ENCODE assay signal across 8 cellular contexts in genomic region chr3:179768080-179768479, GRCh38.
A peak's percentile ranks its signal among the peaks of the same experiment; 100 is the strongest.
DNase-seq lines count a peak whose midpoint lies in the region; ATAC-seq, FAIRE-seq and TF ChIP-seq lines count a peak whose summit lies in the region.

No MANE protein-coding gene starts in this region.

- DNase-seq in 8988T: peak; percentile 60
- DNase-seq in GM06990 (ENCODE audit: extremely low read depth, insufficient read length): no peak
- peak; percentile 49 for DNase-seq in NCI-H748 (lab: John Stamatoyannopoulos, UW; ENCODE audit: unreplicated experiment)
- DNase-seq in endothelial cell of umbilical vein (ENCODE audit: low read depth, low spot score): peak; percentile 43
- DNase-seq in progenitor cell of endocrine pancreas (ENCODE audit: low spot score, unreplicated experiment): peak; percentile 12
- DNase-seq in stimulated activated CD4-positive, alpha-beta T cell treated with anti-CD3 and anti-CD28 coated beads, Interleukin-4, amount 100 ng/mL, for 1 hour: no peak

- no peaks in the 10 kb centered on the region for H3K79me2 ChIP-seq in endothelial cell of umbilical vein (ENCODE audit: control insufficient read depth, insufficient read depth, low read length)

- H3K4me3 ChIP-seq in GM06990 (replicated peaks; ENCODE audit: low read depth, low read length): no peak overlapping the region
- H3K4me3 ChIP-seq in endothelial cell of umbilical vein (replicated peaks in 1 of 3; ENCODE audit: insufficient read depth in 1 of 3, low read depth in 1 of 3, low read length in 3 of 3): no peak overlapping the region

- peaks cover 16% of the 10 kb centered on the region for H3K4me1 ChIP-seq in endothelial cell of umbilical vein (ENCODE audit: control insufficient read depth, extremely low read depth, insufficient read depth, low read length)

- H2AFZ ChIP-seq in endothelial cell of umbilical vein (ENCODE audit: low read depth, low read length): no peak overlapping the region

- peaks cover 8% of the 10 kb centered on the region for H3K36me3 Mint-ChIP-seq in progenitor cell of endocrine pancreas (ENCODE audit: insufficient read depth)

- H3K9me3 ChIP-seq in endothelial cell of umbilical vein (replicated peaks; ENCODE audit: control insufficient read depth, insufficient read depth, low read length): no peaks in the 10 kb centered on the region

- intact Hi-C loops in endothelial cell of umbilical vein (cut with micrococcal nuclease): loop anchor here (2.0 to 5.0 kb wide), 3 partner anchors 115 to 834 kb away; partner anchors contain the start of genes TTC14 and USP13

- H3K27ac Mint-ChIP-seq in progenitor cell of endocrine pancreas: no peak overlapping the region

- TF ChIP-seq POLR2A in endothelial cell of umbilical vein (IDR thresholded peaks at IDR 0.05; ENCODE audit: low read depth, low read length): no peak

- dilution Hi-C loops in endothelial cell of umbilical vein (cut with MboI; ENCODE audit: extremely low pct_ligation_motif_present, low sequenced_read_pairs): no loop called here

- H3K9me1 ChIP-seq in endothelial cell of umbilical vein (replicated peaks; ENCODE audit: control insufficient read depth, extremely low read depth, insufficient read depth, low read length): no peaks in the 10 kb centered on the region

- H3K4me1 Mint-ChIP-seq in progenitor cell of endocrine pancreas (ENCODE audit: low read depth): peaks cover 3% of the 10 kb centered on the region

- BruUV-seq in endothelial cell of umbilical vein (replicated peaks; lab: Mats Ljungman, UMichigan): no TSS peak

- H4K20me1 ChIP-seq in endothelial cell of umbilical vein (replicated peaks; ENCODE audit: control insufficient read depth, extremely low read depth, insufficient read depth, low read length): no peaks in the 10 kb centered on the region

- H3K27me3 ChIP-seq in GM06990 (replicated peaks; ENCODE audit: control insufficient read depth, insufficient read depth, low read length): no peaks in the 10 kb centered on the region
- H3K27me3 ChIP-seq in endothelial cell of umbilical vein (ENCODE audit: control insufficient read depth in 2 of 2, insufficient read depth in 2 of 2, low read length in 2 of 2): no peaks in the 10 kb centered on the region

- POLR2A ChIA-PET in endothelial cell of umbilical vein (lab: Charles Lee): no interaction called here

- no peaks in the 10 kb centered on the region for H3K27me3 Mint-ChIP-seq in progenitor cell of endocrine pancreas

- H3K4me2 ChIP-seq in endothelial cell of umbilical vein (ENCODE audit: insufficient read depth, low read length): no peak overlapping the region

- no peak for ATAC-seq in HG02870 (IDR thresholded peaks at IDR 0.05; ENCODE audit: unreplicated experiment)
- no peak for ATAC-seq in HG02973 (IDR thresholded peaks at IDR 0.05; ENCODE audit: unreplicated experiment)

- H3K36me3 ChIP-seq in GM06990 (ENCODE audit: control insufficient read depth, insufficient read depth, low read length) (peaks cover 4% of the 10 kb centered on the region), endothelial cell of umbilical vein (ENCODE audit: control insufficient read depth in 2 of 2, extremely low read depth in 1 of 2, insufficient read depth in 2 of 2, low read length in 2 of 2) (peaks cover 6% of the 10 kb centered on the region in 2 experiments)

- TF ChIP-seq CTCF in GM06990 (IDR thresholded peaks at IDR 0.05; ENCODE audit: insufficient read depth, low read length, poor library complexity, severe bottlenecking): peak; percentile 23
- TF ChIP-seq CTCF in endothelial cell of umbilical vein (IDR thresholded peaks at IDR 0.05; ENCODE audit: extremely low read depth in 1 of 2, insufficient read depth in 1 of 2, low read depth in 1 of 2, low read length in 2 of 2): peak; percentile 37 to 38
- TF ChIP-seq CTCF in progenitor cell of endocrine pancreas (IDR thresholded peaks at IDR 0.05; ENCODE audit: unreplicated experiment): peak; percentile 70

- CTCF ChIA-PET in endothelial cell of umbilical vein (lab: Charles Lee): interaction anchor here (0.6 to 2.9 kb wide), 17 partner anchors 14 to 1014 kb away, joined by 3 to 23 read pairs (median 5); partner anchors contain the start of gene TTC14

- no peak overlapping the region for H3K4me3 Mint-ChIP-seq in progenitor cell of endocrine pancreas (ENCODE audit: low read depth)

- no peak overlapping the region for H3K27ac ChIP-seq in endothelial cell of umbilical vein (ENCODE audit: insufficient read depth, low read depth, low read length)

- H3K9me3 Mint-ChIP-seq in progenitor cell of endocrine pancreas (ENCODE audit: low read depth): no peaks in the 10 kb centered on the region

- no peak overlapping the region for H3K9ac ChIP-seq in endothelial cell of umbilical vein (replicated peaks; ENCODE audit: extremely low read depth, insufficient read depth, low read length)

- peak; percentile 65 for FAIRE-seq in endothelial cell of umbilical vein (lab: Jason Lieb, UNC)

TF ChIP-seq in endothelial cell of umbilical vein, 7 proteins besides CTCF, POLR2A, EP300 and RAD21:
- no peak for TF ChIP-seq MYC (IDR thresholded peaks at IDR 0.05; ENCODE audit: low read depth, low read length)
- no peak for TF ChIP-seq MAX (IDR thresholded peaks at IDR 0.05; ENCODE audit: insufficient read depth, insufficient read length)
- no peak for TF ChIP-seq JUN (IDR thresholded peaks at IDR 0.05; ENCODE audit: borderline replicate concordance, insufficient read depth, insufficient read length, low read depth)
- no peak for TF ChIP-seq GATA2 (IDR thresholded peaks at IDR 0.05; ENCODE audit: insufficient read depth, insufficient read length, low read depth, low read length)
- no peak for TF ChIP-seq EZH2 (IDR thresholded peaks at IDR 0.05; ENCODE audit: borderline replicate concordance, low read depth, low read length, severe bottlenecking)
- no peak for TF ChIP-seq POLR2AphosphoS5 (IDR thresholded peaks at IDR 0.05; ENCODE audit: insufficient read depth, low read depth, low read length)
- no peak for TF ChIP-seq FOS (IDR thresholded peaks at IDR 0.05; ENCODE audit: borderline replicate concordance, insufficient read depth, low read length)
TF ChIP-seq in endothelial cell of umbilical vein: peak in this region for 0.

Comparison
In these comparisons a context has a peak if more than half of its experiments do, and no peak if none do; other contexts are left out.
1. DNase-seq: peak in 8988T (single experiment), NCI-H748 (single experiment), endothelial cell of umbilical vein (single experiment) and progenitor cell of endocrine pancreas (single experiment); none in GM06990 (single experiment) and stimulated activated CD4-positive, alpha-beta T cell treated with anti-CD3 and anti-CD28 coated beads, Interleukin-4, amount 100 ng/mL, for 1 hour (single experiment).
2. Peak in every context shown above with its lines, with median percentiles within 50 percentile points of each other: CTCF ChIP-seq.